Comparison of ENCODE assay signal across 9 cellular contexts in the genomic region with DNA sequence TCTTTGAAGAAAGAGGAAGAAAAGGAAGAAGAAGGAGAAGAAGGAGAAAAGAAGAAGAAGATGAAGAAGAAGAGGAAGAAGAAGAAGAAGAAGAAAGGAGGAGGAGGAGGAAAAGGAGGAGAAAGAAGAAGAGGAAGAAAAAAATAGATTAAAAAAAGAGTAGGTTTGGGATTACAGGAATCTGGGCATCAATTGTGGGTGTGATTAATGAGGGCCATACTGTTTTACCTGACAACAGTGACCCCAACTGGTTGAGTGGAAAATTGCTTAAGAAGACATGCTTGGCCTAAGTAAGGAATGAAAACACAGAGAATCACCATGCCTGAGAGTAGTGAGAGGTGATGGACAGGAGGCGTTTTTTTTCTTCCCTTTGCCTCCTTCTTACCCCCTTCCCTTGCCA.
DNase-seq lines count a peak whose midpoint lies in the region; ATAC-seq, FAIRE-seq and TF ChIP-seq lines count a peak whose summit lies in the region.
"Had no signal": no experiment of that assay in that cellular context is flagged by ENCODE, and none has a peak within 500 bp of the region (broad histone marks: within the 10 kb centered on the region; RNA-seq: fewer than 3 reads in every experiment).

No MANE protein-coding gene starts in this region.

- H3K9me3 Mint-ChIP-seq in activated CD8-positive, alpha-beta memory T cell treated with anti-CD3 and anti-CD28 coated beads, Interleukin-2, amount 10 ng/mL, durations not matched to agents 7 days and 5 days (ENCODE audit: low read depth) = no peaks in the 10 kb centered on the region
- H3K9me3 Mint-ChIP-seq: activated naive CD4-positive, alpha-beta T cell treated with anti-CD3 and anti-CD28 coated beads, Interleukin-2, amount 50 U/mL, for 72 hours had no signal

- no peaks in the 10 kb centered on the region for H3K27me3 ChIP-seq in small intestine (ENCODE audit: control insufficient read depth in 2 of 2, insufficient read depth in 2 of 2, low read length in 2 of 2)

- no peaks in the 10 kb centered on the region for H3K27me3 Mint-ChIP-seq in activated CD8-positive, alpha-beta memory T cell treated with anti-CD3 and anti-CD28 coated beads, Interleukin-2, amount 10 ng/mL, durations not matched to agents 7 days and 5 days

- ATAC-seq in GM19035 (IDR thresholded peaks at IDR 0.05; ENCODE audit: unreplicated experiment) (peak; percentile 81), HG03039 (IDR thresholded peaks at IDR 0.05; ENCODE audit: unreplicated experiment) (peak; percentile 95)
- no peak for ATAC-seq in activated CD8-positive, alpha-beta memory T cell treated with anti-CD3 and anti-CD28 coated beads, Interleukin-2, amount 10 ng/mL, durations not matched to agents 7 days and 5 days

- H3K4me3 Mint-ChIP-seq in activated CD8-positive, alpha-beta memory T cell treated with anti-CD3 and anti-CD28 coated beads, Interleukin-2, amount 10 ng/mL, durations not matched to agents 7 days and 5 days = no peak overlapping the region

- H3K27ac Mint-ChIP-seq in activated CD8-positive, alpha-beta memory T cell treated with anti-CD3 and anti-CD28 coated beads, Interleukin-2, amount 10 ng/mL, durations not matched to agents 7 days and 5 days = no peak overlapping the region
- H3K27ac Mint-ChIP-seq: activated naive CD4-positive, alpha-beta T cell treated with anti-CD3 and anti-CD28 coated beads, Interleukin-2, amount 50 U/mL, for 72 hours had no signal

- CTCF ChIA-PET in activated CD8-positive, alpha-beta memory T cell treated with anti-CD3 and anti-CD28 coated beads, Interleukin-2, amount 10 ng/mL, durations not matched to agents 7 days and 5 days (lab: Charles Lee) = no interaction called here

- no peaks in the 10 kb centered on the region for H3K9me3 ChIP-seq in small intestine (ENCODE audit: control insufficient read depth, low read depth)

- H3K4me3 ChIP-seq in epithelial cell of esophagus (ENCODE audit: low read length) = no peak overlapping the region
- no peak overlapping the region for H3K4me3 ChIP-seq in small intestine (ENCODE audit: low read depth in 1 of 2, low read length in 2 of 2)

- no peaks in the 10 kb centered on the region for H3K36me3 ChIP-seq in small intestine (ENCODE audit: control insufficient read depth in 2 of 2, insufficient read depth in 2 of 2, low read length in 2 of 2)

- WGBS in small intestine, 3 donors = 5 to 23% (median 15%) methylated on average over 1 of the region's 1 CpG

- H3K36me3 Mint-ChIP-seq in activated CD8-positive, alpha-beta memory T cell treated with anti-CD3 and anti-CD28 coated beads, Interleukin-2, amount 10 ng/mL, durations not matched to agents 7 days and 5 days = no peaks in the 10 kb centered on the region
- H3K36me3 Mint-ChIP-seq: activated naive CD4-positive, alpha-beta T cell treated with anti-CD3 and anti-CD28 coated beads, Interleukin-2, amount 50 U/mL, for 72 hours had no signal

- peak; percentile 67 for TF ChIP-seq CTCF in epithelial cell of esophagus (IDR thresholded peaks at IDR 0.05; ENCODE audit: insufficient read depth, low read depth, low read length, missing control alignments)

- no peak overlapping the region for H3K27ac ChIP-seq in small intestine (ENCODE audit: low read depth in 1 of 2, low read length in 1 of 2)

- DNase-seq in NCI-H1694 (lab: John Stamatoyannopoulos, UW) (peak; percentile 35), NCI-H1694 treated with DMSO at 0.1 percent for 48 hours (lab: John Stamatoyannopoulos, UW) (no peak), NCI-H460 (ENCODE audit: extremely low read depth, low read depth) (peak; percentile 40), epithelial cell of esophagus (ENCODE audit: low read depth) (peak; percentile 84), small intestine (peak; percentile 48)
- no peak for DNase-seq in activated CD8-positive, alpha-beta memory T cell treated with anti-CD3 and anti-CD28 coated beads, Interleukin-2, amount 10 ng/mL, durations not matched to agents 7 days and 5 days

- H3K4me1 ChIP-seq in small intestine (ENCODE audit: control insufficient read depth in 2 of 2, insufficient read depth in 1 of 2, low read depth in 1 of 2, low read length in 1 of 2) = no peaks in the 10 kb centered on the region

- H3K4me1 Mint-ChIP-seq in activated CD8-positive, alpha-beta memory T cell treated with anti-CD3 and anti-CD28 coated beads, Interleukin-2, amount 10 ng/mL, durations not matched to agents 7 days and 5 days = no peaks in the 10 kb centered on the region

- FAIRE-seq in small intestine (lab: Jason Lieb, UNC) = no peak

Comparison
In these comparisons a context has a peak if more than half of its experiments do, and no peak if none do; other contexts are left out.
1. DNase-seq: peak in NCI-H1694 (single experiment), NCI-H460 (single experiment), epithelial cell of esophagus (single experiment) and small intestine (single experiment); none in NCI-H1694 treated with DMSO at 0.1 percent for 48 hours (single experiment) and activated CD8-positive, alpha-beta memory T cell treated with anti-CD3 and anti-CD28 coated beads, Interleukin-2, amount 10 ng/mL, durations not matched to agents 7 days and 5 days (single experiment).